ENCODE assay signal across 24 cellular contexts in the genomic region with DNA sequence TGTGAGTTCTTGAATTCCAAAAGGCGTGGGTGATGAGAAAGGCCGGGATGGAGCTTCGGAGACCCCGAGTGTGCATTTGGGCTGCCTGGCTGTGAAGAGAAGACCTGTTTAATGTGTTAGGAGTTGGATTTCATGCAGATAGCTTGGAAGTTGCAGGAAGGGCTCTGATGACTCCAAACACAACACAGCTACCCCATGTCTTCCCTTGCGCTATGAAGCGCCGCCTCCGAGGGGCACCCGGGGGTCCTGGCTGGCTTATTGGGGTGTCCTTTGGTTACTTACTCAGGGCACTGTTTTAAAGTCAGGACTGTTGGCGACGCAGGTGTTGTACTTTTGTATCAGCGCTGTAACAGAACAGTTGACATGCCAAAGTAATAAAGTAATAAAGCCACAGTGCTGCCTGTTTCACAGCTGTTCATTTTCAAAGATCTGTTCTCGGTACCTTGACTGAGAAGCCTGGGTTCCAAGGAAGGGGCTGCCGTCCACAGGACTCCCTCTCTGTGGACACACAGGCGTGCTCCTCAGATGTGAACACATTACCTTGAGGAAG.
DNase-seq lines count a peak whose midpoint lies in the region; ATAC-seq and TF ChIP-seq lines count a peak whose summit lies in the region.
"Had no signal": no experiment of that assay in that cellular context is flagged by ENCODE, and none has a peak within 500 bp of the region (broad histone marks: within the 10 kb centered on the region; RNA-seq: fewer than 3 reads in every experiment).

No MANE protein-coding gene starts in this region.

- no peak overlapping the region for H3K4me3 Mint-ChIP-seq in CD8-positive, alpha-beta T cell
- no peak overlapping the region for H3K4me3 Mint-ChIP-seq in activated T-helper 17 cell treated with anti-CD3 and anti-CD28 coated beads, Interleukin-2, amount 50 U/mL, for 72 hours
- no peak overlapping the region for H3K4me3 Mint-ChIP-seq in MCF 10A (ENCODE audit: unreplicated experiment)
- H3K4me3 Mint-ChIP-seq: activated naive CD8-positive, alpha-beta T cell treated with anti-CD3 and anti-CD28 coated beads, Interleukin-2, amount 10 ng/mL, durations not matched to agents 7 days and 5 days; memory B cell; natural killer cell; T-helper 2 cell treated with Interferon-gamma antibody and Interleukin-4, amounts not matched to agents 5 μg/mL and 100 μg/mL, for 36 hours had no signal

- CTCF ChIA-PET in CD8-positive, alpha-beta T cell (lab: Charles Lee), result interaction anchor here (1.3 kb wide), 1 partner anchor 10 kb away, joined by 4 read pairs; no protein-coding TSS in a partner anchor
- CTCF ChIA-PET in MCF 10A (lab: Yijun Ruan, JAX), result no interaction called here

- peaks cover 26% of the 10 kb centered on the region for H3K4me1 ChIP-seq in CD8-positive, alpha-beta T cell (ENCODE audit: insufficient read depth, low read length)
- H3K4me1 ChIP-seq in mucosa of descending colon (ENCODE audit: low read depth) (peaks cover 20% of the 10 kb centered on the region), gastrocnemius medialis (peaks cover 4 to 7% of the 10 kb centered on the region in 2 donors)
- H3K4me1 ChIP-seq: body of pancreas, HAP-1 had no signal

- POLR2A ChIA-PET in CD8-positive, alpha-beta T cell (lab: Charles Lee), result no interaction called here
- POLR2A ChIA-PET in MCF 10A (lab: Yijun Ruan, JAX), result interaction anchor here (0.7 kb wide), 1 partner anchor 107 kb away, joined by 4 read pairs; no protein-coding TSS in a partner anchor

- in situ Hi-C loops in gastrocnemius medialis (cut with MboI; ENCODE audit: low sequenced_read_pairs in 4 of 4), result no loop called here

- H3K27me3 Mint-ChIP-seq in CD8-positive, alpha-beta T cell (ENCODE audit: low read depth), result no peaks in the 10 kb centered on the region
- no peaks in the 10 kb centered on the region for H3K27me3 Mint-ChIP-seq in activated T-helper 17 cell treated with anti-CD3 and anti-CD28 coated beads, Interleukin-2, amount 50 U/mL, for 72 hours
- H3K27me3 Mint-ChIP-seq in MCF 10A (ENCODE audit: insufficient read depth, unreplicated experiment), result no peaks in the 10 kb centered on the region
- H3K27me3 Mint-ChIP-seq: activated naive CD8-positive, alpha-beta T cell treated with anti-CD3 and anti-CD28 coated beads, Interleukin-2, amount 10 ng/mL, durations not matched to agents 7 days and 5 days; memory B cell had no signal

- H3K36me3 Mint-ChIP-seq in CD8-positive, alpha-beta T cell, result peaks cover 93% of the 10 kb centered on the region
- peaks cover 96% of the 10 kb centered on the region for H3K36me3 Mint-ChIP-seq in activated T-helper 17 cell treated with anti-CD3 and anti-CD28 coated beads, Interleukin-2, amount 50 U/mL, for 72 hours (ENCODE audit: low read depth)
- peaks cover 90% of the 10 kb centered on the region for H3K36me3 Mint-ChIP-seq in MCF 10A (ENCODE audit: insufficient read depth, unreplicated experiment)

- peaks cover 58% of the 10 kb centered on the region for H3K4me1 Mint-ChIP-seq in CD8-positive, alpha-beta T cell (ENCODE audit: low read depth)
- peaks cover 10% of the 10 kb centered on the region for H3K4me1 Mint-ChIP-seq in activated T-helper 17 cell treated with anti-CD3 and anti-CD28 coated beads, Interleukin-2, amount 50 U/mL, for 72 hours
- H3K4me1 Mint-ChIP-seq in MCF 10A (ENCODE audit: insufficient read depth, unreplicated experiment), result no peaks in the 10 kb centered on the region

- intact Hi-C loops in CD8-positive, alpha-beta T cell (cut with DNase I, micrococcal nuclease), result no loop called here
- intact Hi-C loops in mucosa of descending colon (cut with DNase I, micrococcal nuclease) (no loop called here), gastrocnemius medialis (cut with DNase I; ENCODE audit: low total_unique reads) (no loop called here), MCF 10A (cut with micrococcal nuclease) (no loop called here)

- H3K4me3 ChIP-seq in CD8-positive, alpha-beta T cell (ENCODE audit: low read depth, low read length), result no peak overlapping the region
- H3K4me3 ChIP-seq in mucosa of descending colon (no peak overlapping the region), gastrocnemius medialis (no peak overlapping the region)
- H3K4me3 ChIP-seq: body of pancreas, HAP-1, smooth muscle cell, thoracic aorta had no signal

- no peak for TF ChIP-seq POLR2A in gastrocnemius medialis (IDR thresholded peaks at IDR 0.05)

- no peak for ATAC-seq in CD8-positive, alpha-beta T cell
- no peak for ATAC-seq in activated T-helper 17 cell treated with anti-CD3 and anti-CD28 coated beads, Interleukin-2, amount 50 U/mL, for 72 hours (replicated peaks)
- ATAC-seq in mucosa of descending colon (peak; percentile 79), gastrocnemius medialis (peak; percentile 26 to 29)
- ATAC-seq: body of pancreas, natural killer cell, Panc1 had no signal

- no TSS peak for BruUV-seq in MCF 10A (replicated peaks; lab: Mats Ljungman, UMichigan)

- no peak for TF ChIP-seq CTCF in CD8-positive, alpha-beta T cell (IDR thresholded peaks at IDR 0.05)
- TF ChIP-seq CTCF in mucosa of descending colon (IDR thresholded peaks at IDR 0.05) (no peak), gastrocnemius medialis (IDR thresholded peaks at IDR 0.05 in 4 of 5, conservative IDR thresholded peaks at IDR 0.05 in 1 of 5) (no peak), MCF 10A (IDR thresholded peaks at IDR 0.05; ENCODE audit: unreplicated experiment) (no peak)

- H3K27me3 ChIP-seq in CD8-positive, alpha-beta T cell (ENCODE audit: insufficient read depth, low read length), result no peaks in the 10 kb centered on the region
- H3K27me3 ChIP-seq in gastrocnemius medialis, result no peaks in the 10 kb centered on the region
- H3K27me3 ChIP-seq: body of pancreas had no signal

- H3K27ac ChIP-seq in CD8-positive, alpha-beta T cell (ENCODE audit: low read depth, low read length), result no peak overlapping the region
- H3K27ac ChIP-seq in gastrocnemius medialis, result peak overlapping the region in 1 of 4 donors; percentile 52
- H3K27ac ChIP-seq: body of pancreas, thoracic aorta had no signal

- DNase-seq in CD8-positive, alpha-beta T cell, result no peak
- DNase-seq in mucosa of descending colon (peak in 1 of 3 donors; percentile 48), gastrocnemius medialis (no peak), anterior cingulate cortex (lab: John Stamatoyannopoulos, UW) (no peak), MV-4-11 (lab: John Stamatoyannopoulos, UW) (no peak), MCF 10A (ENCODE audit: unreplicated experiment) (no peak)
- DNase-seq: activated CD4-positive, alpha-beta T cell treated with anti-CD3 and anti-CD28 coated beads, Interleukin-2, amount 50 U/mL, for 4 hours; activated naive CD8-positive, alpha-beta T cell treated with anti-CD3 and anti-CD28 coated beads, Interleukin-2, amount 10 ng/mL, durations not matched to agents 7 days and 5 days; cortex of kidney; DMS53; GF-D8; natural killer cell; NCI-H1417 treated with DMSO at 0.1 percent for 48 hours; NCI-H510A treated with DMSO at 0.1 percent for 48 hours; NK-92 treated with Interleukin-12 subunit alpha and Interleukin-12 subunit beta, amount 100 ng/mL, for 24 hours; stimulated activated naive CD4-positive, alpha-beta T cell treated with Interleukin-2 at 50 U/mL for 16 hours had no signal

- H3K27ac Mint-ChIP-seq in CD8-positive, alpha-beta T cell, result peak overlapping the region; percentile 72
- peak overlapping the region; percentile 26 for H3K27ac Mint-ChIP-seq in activated T-helper 17 cell treated with anti-CD3 and anti-CD28 coated beads, Interleukin-2, amount 50 U/mL, for 72 hours
- H3K27ac Mint-ChIP-seq in MCF 10A (ENCODE audit: low read depth, unreplicated experiment), result no peak overlapping the region
- H3K27ac Mint-ChIP-seq: activated naive CD8-positive, alpha-beta T cell treated with anti-CD3 and anti-CD28 coated beads, Interleukin-2, amount 10 ng/mL, durations not matched to agents 7 days and 5 days; memory B cell; T-helper 2 cell treated with Interferon-gamma antibody and Interleukin-4, amounts not matched to agents 5 μg/mL and 100 μg/mL, for 36 hours had no signal

- H3K9me3 ChIP-seq in CD8-positive, alpha-beta T cell (ENCODE audit: low read length), result no peaks in the 10 kb centered on the region
- no peaks in the 10 kb centered on the region for H3K9me3 ChIP-seq in mucosa of descending colon
- no peaks in the 10 kb centered on the region for H3K9me3 ChIP-seq in gastrocnemius medialis
- H3K9me3 ChIP-seq: body of pancreas, HAP-1, thoracic aorta had no signal

- H3K9me3 Mint-ChIP-seq in CD8-positive, alpha-beta T cell, result no peaks in the 10 kb centered on the region
- H3K9me3 Mint-ChIP-seq in activated T-helper 17 cell treated with anti-CD3 and anti-CD28 coated beads, Interleukin-2, amount 50 U/mL, for 72 hours, result no peaks in the 10 kb centered on the region
- H3K9me3 Mint-ChIP-seq in MCF 10A (ENCODE audit: unreplicated experiment), result no peaks in the 10 kb centered on the region
- H3K9me3 Mint-ChIP-seq: activated naive CD8-positive, alpha-beta T cell treated with anti-CD3 and anti-CD28 coated beads, Interleukin-2, amount 10 ng/mL, durations not matched to agents 7 days and 5 days; memory B cell; natural killer cell; T-helper 2 cell treated with Interferon-gamma antibody and Interleukin-4, amounts not matched to agents 5 μg/mL and 100 μg/mL, for 36 hours had no signal

- H3K36me3 ChIP-seq in CD8-positive, alpha-beta T cell (ENCODE audit: insufficient read depth, low read length), result peaks cover 41% of the 10 kb centered on the region
- H3K36me3 ChIP-seq in mucosa of descending colon (ENCODE audit: low read depth), result no peaks in the 10 kb centered on the region
- H3K36me3 ChIP-seq in gastrocnemius medialis, result peaks cover 0 to 76% of the 10 kb centered on the region in 2 donors

Comparison
In these comparisons a context has a peak if more than half of its experiments do, and no peak if none do; other contexts are left out.
1. ATAC-seq: peak in mucosa of descending colon (single experiment) and gastrocnemius medialis (2 of 2); none in CD8-positive, alpha-beta T cell (single experiment) and activated T-helper 17 cell treated with anti-CD3 and anti-CD28 coated beads, Interleukin-2, amount 50 U/mL, for 72 hours (single experiment).